In the genomic region with DNA sequence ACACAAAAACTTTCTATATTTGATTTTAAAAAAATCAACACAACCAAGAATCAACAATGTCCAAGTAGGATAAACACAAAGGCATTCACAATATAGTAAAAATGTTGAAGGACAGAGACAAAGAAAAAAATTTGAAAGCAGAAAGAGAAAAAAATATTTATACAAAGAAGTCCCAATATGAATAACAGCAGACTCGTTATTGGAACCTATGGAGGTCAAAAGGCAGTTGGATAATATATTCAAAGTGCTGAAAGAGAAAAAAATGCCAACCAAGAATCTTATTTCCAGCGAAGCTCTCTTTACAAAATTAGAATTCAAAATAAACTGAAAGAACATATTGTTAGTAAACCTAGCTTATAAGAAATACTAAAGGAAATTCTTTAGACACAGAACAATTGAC, we compare ENCODE assay signal across 1 cellular context.
TF ChIP-seq lines count a peak whose summit lies in the region.

No MANE protein-coding gene starts in this region.

TF ChIP-seq in GM23338, 12 proteins besides CTCF, POLR2A, EP300 and RAD21 (continued from another document):
- TF ChIP-seq, protein P1, sequence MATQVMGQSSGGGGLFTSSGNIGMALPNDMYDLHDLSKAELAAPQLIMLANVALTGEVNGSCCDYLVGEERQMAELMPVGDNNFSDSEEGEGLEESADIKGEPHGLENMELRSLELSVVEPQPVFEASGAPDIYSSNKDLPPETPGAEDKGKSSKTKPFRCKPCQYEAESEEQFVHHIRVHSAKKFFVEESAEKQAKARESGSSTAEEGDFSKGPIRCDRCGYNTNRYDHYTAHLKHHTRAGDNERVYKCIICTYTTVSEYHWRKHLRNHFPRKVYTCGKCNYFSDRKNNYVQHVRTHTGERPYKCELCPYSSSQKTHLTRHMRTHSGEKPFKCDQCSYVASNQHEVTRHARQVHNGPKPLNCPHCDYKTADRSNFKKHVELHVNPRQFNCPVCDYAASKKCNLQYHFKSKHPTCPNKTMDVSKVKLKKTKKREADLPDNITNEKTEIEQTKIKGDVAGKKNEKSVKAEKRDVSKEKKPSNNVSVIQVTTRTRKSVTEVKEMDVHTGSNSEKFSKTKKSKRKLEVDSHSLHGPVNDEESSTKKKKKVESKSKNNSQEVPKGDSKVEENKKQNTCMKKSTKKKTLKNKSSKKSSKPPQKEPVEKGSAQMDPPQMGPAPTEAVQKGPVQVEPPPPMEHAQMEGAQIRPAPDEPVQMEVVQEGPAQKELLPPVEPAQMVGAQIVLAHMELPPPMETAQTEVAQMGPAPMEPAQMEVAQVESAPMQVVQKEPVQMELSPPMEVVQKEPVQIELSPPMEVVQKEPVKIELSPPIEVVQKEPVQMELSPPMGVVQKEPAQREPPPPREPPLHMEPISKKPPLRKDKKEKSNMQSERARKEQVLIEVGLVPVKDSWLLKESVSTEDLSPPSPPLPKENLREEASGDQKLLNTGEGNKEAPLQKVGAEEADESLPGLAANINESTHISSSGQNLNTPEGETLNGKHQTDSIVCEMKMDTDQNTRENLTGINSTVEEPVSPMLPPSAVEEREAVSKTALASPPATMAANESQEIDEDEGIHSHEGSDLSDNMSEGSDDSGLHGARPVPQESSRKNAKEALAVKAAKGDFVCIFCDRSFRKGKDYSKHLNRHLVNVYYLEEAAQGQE (IDR thresholded peaks at IDR 0.05; ENCODE audit: unreplicated experiment): no peak
- no peak for TF ChIP-seq ZNF114 (CRISPR knock-in tag; IDR thresholded peaks at IDR 0.05)
- TF ChIP-seq EZH2phosphoT487 (IDR thresholded peaks at IDR 0.05; ENCODE audit: unreplicated experiment): no peak
- TF ChIP-seq, protein P2, sequence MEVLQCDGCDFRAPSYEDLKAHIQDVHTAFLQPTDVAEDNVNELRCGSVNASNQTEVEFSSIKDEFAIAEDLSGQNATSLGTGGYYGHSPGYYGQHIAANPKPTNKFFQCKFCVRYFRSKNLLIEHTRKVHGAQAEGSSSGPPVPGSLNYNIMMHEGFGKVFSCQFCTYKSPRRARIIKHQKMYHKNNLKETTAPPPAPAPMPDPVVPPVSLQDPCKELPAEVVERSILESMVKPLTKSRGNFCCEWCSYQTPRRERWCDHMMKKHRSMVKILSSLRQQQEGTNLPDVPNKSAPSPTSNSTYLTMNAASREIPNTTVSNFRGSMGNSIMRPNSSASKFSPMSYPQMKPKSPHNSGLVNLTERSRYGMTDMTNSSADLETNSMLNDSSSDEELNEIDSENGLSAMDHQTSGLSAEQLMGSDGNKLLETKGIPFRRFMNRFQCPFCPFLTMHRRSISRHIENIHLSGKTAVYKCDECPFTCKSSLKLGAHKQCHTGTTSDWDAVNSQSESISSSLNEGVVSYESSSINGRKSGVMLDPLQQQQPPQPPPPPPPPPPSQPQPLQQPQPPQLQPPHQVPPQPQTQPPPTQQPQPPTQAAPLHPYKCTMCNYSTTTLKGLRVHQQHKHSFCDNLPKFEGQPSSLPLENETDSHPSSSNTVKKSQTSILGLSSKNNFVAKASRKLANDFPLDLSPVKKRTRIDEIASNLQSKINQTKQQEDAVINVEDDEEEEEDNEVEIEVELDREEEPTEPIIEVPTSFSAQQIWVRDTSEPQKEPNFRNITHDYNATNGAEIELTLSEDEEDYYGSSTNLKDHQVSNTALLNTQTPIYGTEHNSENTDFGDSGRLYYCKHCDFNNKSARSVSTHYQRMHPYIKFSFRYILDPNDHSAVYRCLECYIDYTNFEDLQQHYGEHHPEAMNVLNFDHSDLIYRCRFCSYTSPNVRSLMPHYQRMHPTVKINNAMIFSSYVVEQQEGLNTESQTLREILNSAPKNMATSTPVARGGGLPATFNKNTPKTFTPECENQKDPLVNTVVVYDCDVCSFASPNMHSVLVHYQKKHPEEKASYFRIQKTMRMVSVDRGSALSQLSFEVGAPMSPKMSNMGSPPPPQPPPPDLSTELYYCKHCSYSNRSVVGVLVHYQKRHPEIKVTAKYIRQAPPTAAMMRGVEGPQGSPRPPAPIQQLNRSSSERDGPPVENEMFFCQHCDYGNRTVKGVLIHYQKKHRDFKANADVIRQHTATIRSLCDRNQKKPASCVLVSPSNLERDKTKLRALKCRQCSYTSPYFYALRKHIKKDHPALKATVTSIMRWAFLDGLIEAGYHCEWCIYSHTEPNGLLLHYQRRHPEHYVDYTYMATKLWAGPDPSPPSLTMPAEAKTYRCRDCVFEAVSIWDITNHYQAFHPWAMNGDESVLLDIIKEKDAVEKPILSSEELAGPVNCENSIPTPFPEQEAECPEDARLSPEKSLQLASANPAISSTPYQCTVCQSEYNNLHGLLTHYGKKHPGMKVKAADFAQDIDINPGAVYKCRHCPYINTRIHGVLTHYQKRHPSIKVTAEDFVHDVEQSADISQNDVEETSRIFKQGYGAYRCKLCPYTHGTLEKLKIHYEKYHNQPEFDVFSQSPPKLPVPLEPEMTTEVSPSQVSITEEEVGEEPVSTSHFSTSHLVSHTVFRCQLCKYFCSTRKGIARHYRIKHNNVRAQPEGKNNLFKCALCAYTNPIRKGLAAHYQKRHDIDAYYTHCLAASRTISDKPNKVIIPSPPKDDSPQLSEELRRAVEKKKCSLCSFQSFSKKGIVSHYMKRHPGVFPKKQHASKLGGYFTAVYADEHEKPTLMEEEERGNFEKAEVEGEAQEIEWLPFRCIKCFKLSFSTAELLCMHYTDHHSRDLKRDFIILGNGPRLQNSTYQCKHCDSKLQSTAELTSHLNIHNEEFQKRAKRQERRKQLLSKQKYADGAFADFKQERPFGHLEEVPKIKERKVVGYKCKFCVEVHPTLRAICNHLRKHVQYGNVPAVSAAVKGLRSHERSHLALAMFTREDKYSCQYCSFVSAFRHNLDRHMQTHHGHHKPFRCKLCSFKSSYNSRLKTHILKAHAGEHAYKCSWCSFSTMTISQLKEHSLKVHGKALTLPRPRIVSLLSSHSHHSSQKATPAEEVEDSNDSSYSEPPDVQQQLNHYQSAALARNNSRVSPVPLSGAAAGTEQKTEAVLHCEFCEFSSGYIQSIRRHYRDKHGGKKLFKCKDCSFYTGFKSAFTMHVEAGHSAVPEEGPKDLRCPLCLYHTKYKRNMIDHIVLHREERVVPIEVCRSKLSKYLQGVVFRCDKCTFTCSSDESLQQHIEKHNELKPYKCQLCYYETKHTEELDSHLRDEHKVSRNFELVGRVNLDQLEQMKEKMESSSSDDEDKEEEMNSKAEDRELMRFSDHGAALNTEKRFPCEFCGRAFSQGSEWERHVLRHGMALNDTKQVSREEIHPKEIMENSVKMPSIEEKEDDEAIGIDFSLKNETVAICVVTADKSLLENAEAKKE (CRISPR knock-in tag; IDR thresholded peaks at IDR 0.05): no peak
- TF ChIP-seq EZH2 (IDR thresholded peaks at IDR 0.05; ENCODE audit: low read depth, unreplicated experiment): no peak
- TF ChIP-seq STAT1 (IDR thresholded peaks at IDR 0.05; ENCODE audit: unreplicated experiment): no peak
- no peak for TF ChIP-seq POLR2AphosphoS5 (IDR thresholded peaks at IDR 0.05; ENCODE audit: low read depth)
- no peak for TF ChIP-seq CREB1 (CRISPR knock-in tag; IDR thresholded peaks at IDR 0.05; ENCODE audit: low read depth)
